Comparison of ENCODE assay signal across 9 cellular contexts in genomic region chr22:35023692-35024363, GRCh38. TPM values are rescaled to one million over a fixed set of nuclear protein-coding genes. Genes with fewer than 3 reads are reported as not detected.
DNase-seq lines count a peak whose midpoint lies in the region; ATAC-seq and TF ChIP-seq lines count a peak whose summit lies in the region.
"Had no signal": no experiment of that assay in that cellular context is flagged by ENCODE, and none has a peak within 500 bp of the region (broad histone marks: within the 10 kb centered on the region; RNA-seq: fewer than 3 reads in every experiment).

No MANE protein-coding gene starts in this region.

- H3K36me3 Mint-ChIP-seq in CD4-positive, alpha-beta T cell (ENCODE audit: low read depth), result no peaks in the 10 kb centered on the region
- no peaks in the 10 kb centered on the region for H3K36me3 Mint-ChIP-seq in HFFc6 (ENCODE audit: low read depth)
- H3K36me3 Mint-ChIP-seq in activated naive CD4-positive, alpha-beta T cell treated with anti-CD3 and anti-CD28 coated beads, Interleukin-2, amount 50 U/mL, for 72 hours, result no peaks in the 10 kb centered on the region

- no peaks in the 10 kb centered on the region for H3K9me3 Mint-ChIP-seq in CD4-positive, alpha-beta T cell
- peaks cover 72% of the 10 kb centered on the region for H3K9me3 Mint-ChIP-seq in HFFc6
- H3K9me3 Mint-ChIP-seq in activated naive CD4-positive, alpha-beta T cell treated with anti-CD3 and anti-CD28 coated beads, Interleukin-2, amount 50 U/mL, for 72 hours, result no peaks in the 10 kb centered on the region
- H3K9me3 Mint-ChIP-seq: stimulated activated naive CD8-positive, alpha-beta T cell treated with anti-CD3 and anti-CD28 coated beads, Interleukin-15, Interleukin-2, amounts not matched to agents 100 ng/mL and 50 ng/mL, for 24 hours had no signal

- CTCF ChIA-PET in CD4-positive, alpha-beta T cell (lab: Charles Lee), result no interaction called here

- H3K27ac ChIP-seq in CD4-positive, alpha-beta T cell (ENCODE audit: low read depth, low read length), result no peak overlapping the region
- no peak overlapping the region for H3K27ac ChIP-seq in RWPE2 (ENCODE audit: poor library complexity, severe bottlenecking)
- no peak overlapping the region for H3K27ac ChIP-seq in right cardiac atrium (ENCODE audit: low read length)

- H3K27me3 Mint-ChIP-seq in CD4-positive, alpha-beta T cell, result peaks cover 68% of the 10 kb centered on the region
- H3K27me3 Mint-ChIP-seq in HFFc6 (ENCODE audit: insufficient read depth), result no peaks in the 10 kb centered on the region; the same call in 1 of the 2 replicates

- ATAC-seq in CD4-positive, alpha-beta T cell (ENCODE audit: poor library complexity), result no peak
- ATAC-seq in RWPE2 (ENCODE audit: low read depth), result peak; percentile 59; the same call in 1 of the 3 replicates
- peak in 1 of 2 donors; percentile 61 for ATAC-seq in activated naive CD4-positive, alpha-beta T cell treated with anti-CD3 and anti-CD28 coated beads, Interleukin-2, amount 50 U/mL, for 72 hours
- ATAC-seq in right cardiac atrium, result peak; percentile 51 to 65
- ATAC-seq in GM18519 (IDR thresholded peaks at IDR 0.05; ENCODE audit: low FRiP score, unreplicated experiment), result no peak

- H3K4me3 ChIP-seq in RWPE2 (ENCODE audit: severe bottlenecking) (no peak overlapping the region), right cardiac atrium (ENCODE audit: low read length) (no peak overlapping the region)

- H3K27ac Mint-ChIP-seq in CD4-positive, alpha-beta T cell, result no peak overlapping the region
- no peak overlapping the region for H3K27ac Mint-ChIP-seq in HFFc6
- no peak overlapping the region for H3K27ac Mint-ChIP-seq in activated naive CD4-positive, alpha-beta T cell treated with anti-CD3 and anti-CD28 coated beads, Interleukin-2, amount 50 U/mL, for 72 hours
- H3K27ac Mint-ChIP-seq: stimulated activated naive CD8-positive, alpha-beta T cell treated with anti-CD3 and anti-CD28 coated beads, Interleukin-15, Interleukin-2, amounts not matched to agents 100 ng/mL and 50 ng/mL, for 24 hours had no signal

- TF ChIP-seq CTCF in CD4-positive, alpha-beta T cell (IDR thresholded peaks at IDR 0.05), result peak; percentile 59
- TF ChIP-seq CTCF in HFFc6 (IDR thresholded peaks at IDR 0.05), result peak; percentile 73
- peak; percentile 85 for TF ChIP-seq CTCF in RWPE2 (IDR thresholded peaks at IDR 0.05; ENCODE audit: poor library complexity, severe bottlenecking)

- H3K36me3 ChIP-seq in RWPE2 (ENCODE audit: low read depth), result no peaks in the 10 kb centered on the region

- peaks cover 8% of the 10 kb centered on the region for H3K27me3 ChIP-seq in CD4-positive, alpha-beta T cell (ENCODE audit: control insufficient read depth, insufficient read depth, low read length)
- H3K27me3 ChIP-seq in RWPE2 (ENCODE audit: insufficient read depth, poor library complexity, severe bottlenecking), result no peaks in the 10 kb centered on the region
- H3K27me3 ChIP-seq in right cardiac atrium (ENCODE audit: control insufficient read depth, insufficient read depth), result no peaks in the 10 kb centered on the region

- peak in 9 of 10 experiments; percentile 6 to 58 (median 23) for DNase-seq in CD4-positive, alpha-beta T cell
- no peak for DNase-seq in HFFc6
- DNase-seq in RWPE2 (ENCODE audit: low spot score), result no peak
- peak; percentile 57 to 87 for DNase-seq in activated naive CD4-positive, alpha-beta T cell treated with anti-CD3 and anti-CD28 coated beads, Interleukin-2, amount 50 U/mL, for 72 hours (ENCODE audit: low spot score in 2 of 2)
- peak; percentile 52 to 86 (median 81) for DNase-seq in right cardiac atrium
- DNase-seq in retina, result peak; percentile 85
- DNase-seq in dedifferentiated amniotic fluid mesenchymal stem cell (ENCODE audit: extremely low spot score), result no peak

- H3K4me1 Mint-ChIP-seq in CD4-positive, alpha-beta T cell (ENCODE audit: low read depth), result no peaks in the 10 kb centered on the region
- no peaks in the 10 kb centered on the region for H3K4me1 Mint-ChIP-seq in HFFc6 (ENCODE audit: low read depth)

- no peak overlapping the region for H3K4me3 Mint-ChIP-seq in CD4-positive, alpha-beta T cell
- H3K4me3 Mint-ChIP-seq in HFFc6, result no peak overlapping the region
- H3K4me3 Mint-ChIP-seq: stimulated activated naive CD8-positive, alpha-beta T cell treated with anti-CD3 and anti-CD28 coated beads, Interleukin-15, Interleukin-2, amounts not matched to agents 100 ng/mL and 50 ng/mL, for 24 hours had no signal

- POLR2A ChIA-PET in CD4-positive, alpha-beta T cell (lab: Charles Lee), result no interaction called here

- WGBS in right cardiac atrium, result 23% methylated on average over 25 of the region's 25 CpGs

- no peaks in the 10 kb centered on the region for H3K9me3 ChIP-seq in CD4-positive, alpha-beta T cell (ENCODE audit: control insufficient read depth, low read length)
- H3K9me3 ChIP-seq in RWPE2 (ENCODE audit: severe bottlenecking), result no peaks in the 10 kb centered on the region
- no peaks in the 10 kb centered on the region for H3K9me3 ChIP-seq in right cardiac atrium (ENCODE audit: control insufficient read depth, low read length)

- intact Hi-C loops in CD4-positive, alpha-beta T cell (cut with DNase I, micrococcal nuclease), result loop anchor here in 1 of 2 experiments (5.0 kb wide), 1 partner anchor 1722 kb away; no protein-coding TSS in a partner anchor
- intact Hi-C loops in right cardiac atrium (cut with DNase I), result no loop called here

- H3K4me1 ChIP-seq in RWPE2 (ENCODE audit: insufficient read depth, poor library complexity, severe bottlenecking), result no peaks in the 10 kb centered on the region
- no peaks in the 10 kb centered on the region for H3K4me1 ChIP-seq in right cardiac atrium (ENCODE audit: control insufficient read depth, insufficient read depth, low read length)

RNA-seq across cellular contexts. Expression of gene ISX, which starts 42.1 kb away (rescaled TPM):
- total RNA-seq in CD4-positive, alpha-beta T cell, result not detected
- total RNA-seq in HFFc6 (2021; fragmentation: NEBNext Ultra II Directional; extraction: Animal tissue kit (Norgen Biotek cat#: 25700)), result not detected
- total RNA-seq in activated naive CD4-positive, alpha-beta T cell treated with anti-CD3 and anti-CD28 coated beads, Interleukin-2, amount 50 U/mL, for 72 hours, result not detected
- not detected for total RNA-seq in right cardiac atrium
- not detected for polyA plus RNA-seq in right cardiac atrium

Comparison
In these comparisons a context has a peak if more than half of its experiments do, and no peak if none do; other contexts are left out.
1. ATAC-seq: peak in RWPE2 (single experiment) and right cardiac atrium (2 of 2); none in CD4-positive, alpha-beta T cell (single experiment) and GM18519 (single experiment).
2. DNase-seq: peak in CD4-positive, alpha-beta T cell (9 of 10), activated naive CD4-positive, alpha-beta T cell treated with anti-CD3 and anti-CD28 coated beads, Interleukin-2, amount 50 U/mL, for 72 hours (2 of 2), right cardiac atrium (3 of 3) and retina (single experiment); none in HFFc6 (single experiment), RWPE2 (single experiment) and dedifferentiated amniotic fluid mesenchymal stem cell (single experiment).
3. Peak in every context shown above with its lines, with median percentiles within 50 percentile points of each other: CTCF ChIP-seq.